In genomic region chr11:107778839-107779517, GRCh38 we compare ENCODE assay signal across 22 cellular contexts.
"Had no signal": no experiment of that assay in that cellular context is flagged by ENCODE, and none has a peak within 500 bp of the region (broad histone marks: within the 10 kb centered on the region; RNA-seq: fewer than 3 reads in every experiment).

No MANE protein-coding gene starts in this region.

- H3K4me3 ChIP-seq: coronary artery, esophagus squamous epithelium, heart left ventricle, lower lobe of right lung, neural progenitor cell, thoracic aorta, upper lobe of right lung had no signal

- H3K27me3 ChIP-seq: esophagus squamous epithelium, heart left ventricle, neural progenitor cell, upper lobe of right lung had no signal

- DNase-seq: activated CD4-positive, alpha-beta memory T cell treated with anti-CD3 and anti-CD28 coated beads for 36 hours; activated CD4-positive, alpha-beta T cell treated with anti-CD3 and anti-CD28 coated beads for 48 hours; activated effector memory CD4-positive, alpha-beta T cell treated with Interleukin-2 at 50 U/mL for 16 hours; activated naive CD4-positive, alpha-beta T cell treated with anti-CD3 and anti-CD28 coated beads for 36 hours; activated naive CD8-positive, alpha-beta T cell treated with anti-CD3 and anti-CD28 coated beads, Interleukin-2, amount 10 ng/mL, durations not matched to agents 7 days and 5 days; activated T-cell treated with anti-CD3 and anti-CD28 coated beads, Interleukin-2, amount 50 U/mL, for 48 hours; amniotic stem cell; cerebellar nuclear complex; esophagus squamous epithelium; heart left ventricle; islet precursor cell; left colon; lower lobe of right lung; mesendoderm; naive thymus-derived CD4-positive, alpha-beta T cell; stimulated activated CD4-positive, alpha-beta T cell treated with anti-CD3 and anti-CD28 coated beads, Interleukin-4, amount 100 ng/mL, for 24 hours; stimulated activated naive CD4-positive, alpha-beta T cell treated with Interleukin-2 at 50 U/mL for 16 hours; upper lobe of right lung had no signal

- H3K4me2 ChIP-seq: neural progenitor cell had no signal

- H3K4me3 Mint-ChIP-seq: activated CD4-positive, alpha-beta memory T cell treated with anti-CD3 and anti-CD28 coated beads for 36 hours; activated naive CD4-positive, alpha-beta T cell treated with anti-CD3 and anti-CD28 coated beads for 36 hours; activated naive CD8-positive, alpha-beta T cell treated with anti-CD3 and anti-CD28 coated beads, Interleukin-2, amount 10 ng/mL, durations not matched to agents 7 days and 5 days; naive thymus-derived CD4-positive, alpha-beta T cell; neural progenitor cell had no signal

- H3K27me3 Mint-ChIP-seq: progenitor cell of endocrine pancreas had no signal

- H3K27ac ChIP-seq: coronary artery, esophagus squamous epithelium, heart left ventricle, lower lobe of right lung, neural progenitor cell, thoracic aorta, upper lobe of right lung had no signal

- H3K9me3 Mint-ChIP-seq: activated CD4-positive, alpha-beta memory T cell treated with anti-CD3 and anti-CD28 coated beads for 36 hours; activated naive CD4-positive, alpha-beta T cell treated with anti-CD3 and anti-CD28 coated beads for 36 hours; activated naive CD8-positive, alpha-beta T cell treated with anti-CD3 and anti-CD28 coated beads, Interleukin-2, amount 10 ng/mL, durations not matched to agents 7 days and 5 days; neural progenitor cell had no signal

- H3K4me1 ChIP-seq: esophagus squamous epithelium, heart left ventricle, lower lobe of right lung, neural progenitor cell, upper lobe of right lung had no signal

- H3K27ac Mint-ChIP-seq: activated CD4-positive, alpha-beta memory T cell treated with anti-CD3 and anti-CD28 coated beads for 36 hours; activated naive CD4-positive, alpha-beta T cell treated with anti-CD3 and anti-CD28 coated beads for 36 hours; activated naive CD8-positive, alpha-beta T cell treated with anti-CD3 and anti-CD28 coated beads, Interleukin-2, amount 10 ng/mL, durations not matched to agents 7 days and 5 days; naive thymus-derived CD4-positive, alpha-beta T cell had no signal

- H3K9me3 ChIP-seq: esophagus squamous epithelium, lower lobe of right lung, thoracic aorta, upper lobe of right lung had no signal

- H2AFZ ChIP-seq: neural progenitor cell had no signal

- ATAC-seq: heart left ventricle; left colon; lower lobe of right lung; naive thymus-derived CD4-positive, alpha-beta T cell; upper lobe of right lung had no signal

- H3K36me3 ChIP-seq: esophagus squamous epithelium, heart left ventricle, lower lobe of right lung, neural progenitor cell, thoracic aorta, upper lobe of right lung had no signal

- H3K9ac ChIP-seq: neural progenitor cell had no signal

- H3K36me3 Mint-ChIP-seq: activated CD4-positive, alpha-beta memory T cell treated with anti-CD3 and anti-CD28 coated beads for 36 hours; activated naive CD8-positive, alpha-beta T cell treated with anti-CD3 and anti-CD28 coated beads, Interleukin-2, amount 10 ng/mL, durations not matched to agents 7 days and 5 days; naive thymus-derived CD4-positive, alpha-beta T cell; neural progenitor cell had no signal

- H3K4me1 Mint-ChIP-seq: activated naive CD8-positive, alpha-beta T cell treated with anti-CD3 and anti-CD28 coated beads, Interleukin-2, amount 10 ng/mL, durations not matched to agents 7 days and 5 days; naive thymus-derived CD4-positive, alpha-beta T cell had no signal
